12 cellular contexts compared by ENCODE assay signal in genomic region chr22:36409067-36409466, GRCh38. TPM values are rescaled to one million over a fixed set of nuclear protein-coding genes. Genes with fewer than 3 reads are reported as not detected.
A peak's percentile ranks its signal among the peaks of the same experiment; 100 is the strongest.
DNase-seq lines count a peak whose midpoint lies in the region; ATAC-seq and TF ChIP-seq lines count a peak whose summit lies in the region.
"Had no signal": no experiment of that assay in that cellular context is flagged by ENCODE, and none has a peak within 500 bp of the region (broad histone marks: within the 10 kb centered on the region; RNA-seq: fewer than 3 reads in every experiment).

No MANE protein-coding gene starts in this region.

- H2BK120ac ChIP-seq in mesendoderm (ENCODE audit: low read depth, low read length): no peak overlapping the region

- H3K18ac ChIP-seq in mesendoderm (ENCODE audit: low read length): no peak overlapping the region

- H3K56ac ChIP-seq in mesendoderm (ENCODE audit: low read length): peak overlapping the region; percentile 50

- no peaks in the 10 kb centered on the region for H3K36me3 Mint-ChIP-seq in activated B cell treated with CpG ODN at 0.5 μM for 24 hours (ENCODE audit: low read depth)

- no peak overlapping the region for H3K4ac ChIP-seq in mesendoderm (ENCODE audit: low read depth, low read length)

- no peak overlapping the region for H4K5ac ChIP-seq in mesendoderm (ENCODE audit: low read length)

- no peaks in the 10 kb centered on the region for H3K79me2 ChIP-seq in mesendoderm (ENCODE audit: control insufficient read depth, insufficient read depth, low read length)

- no peak for DNase-seq in Right ventricle myocardium superior
- no peak for DNase-seq in right atrium auricular region (ENCODE audit: low spot score)
- DNase-seq in activated B cell treated with CpG ODN at 0.5 μM for 24 hours: no peak
- DNase-seq in mesendoderm: no peak
- no peak for DNase-seq in foreskin fibroblast
- DNase-seq in esophagus squamous epithelium (lab: John Stamatoyannopoulos, UW): no peak
- DNase-seq in stimulated activated CD4-positive, alpha-beta T cell treated with anti-CD3 and anti-CD28 coated beads, Interleukin-2, amount 100 ng/mL, for 48 hours: no peak
- DNase-seq: gastrocnemius medialis, NCI-H526, SW 1271 had no signal

- H3K23ac ChIP-seq in mesendoderm (ENCODE audit: low read length): no peak overlapping the region

- H3K4me1 Mint-ChIP-seq in activated B cell treated with CpG ODN at 0.5 μM for 24 hours: peaks cover 71% of the 10 kb centered on the region

- no peaks in the 10 kb centered on the region for H3K27me3 Mint-ChIP-seq in activated B cell treated with CpG ODN at 0.5 μM for 24 hours

- H3K27ac Mint-ChIP-seq in activated B cell treated with CpG ODN at 0.5 μM for 24 hours: peak overlapping the region; percentile 82

- H3K27ac ChIP-seq in right atrium auricular region (peak overlapping the region in 1 of 2 donors; percentile 83), mesendoderm (ENCODE audit: low read depth, low read length) (no peak overlapping the region), thymus (ENCODE audit: low read depth) (peak overlapping the region; percentile 31), esophagus squamous epithelium (peak overlapping the region in 2 of 4 donors; percentile 87 to 93)

- no peaks in the 10 kb centered on the region for H3K9me3 Mint-ChIP-seq in activated B cell treated with CpG ODN at 0.5 μM for 24 hours

- no CpG with 5 or more reads among the region's 2 CpGs for WGBS in mesendoderm (ENCODE audit: extremely low coverage, insufficient coverage, low lambda C conversion rate)
- WGBS in thymus: 93% methylated on average over 2 of the region's 2 CpGs
- 64 to 68% methylated on average over 2 of the region's 2 CpGs for WGBS in esophagus squamous epithelium, 2 donors

- H2BK15ac ChIP-seq in mesendoderm (replicated peaks; ENCODE audit: low read depth): no peak overlapping the region

- H3K9me3 ChIP-seq in right atrium auricular region: no peaks in the 10 kb centered on the region
- no peaks in the 10 kb centered on the region for H3K9me3 ChIP-seq in thymus (ENCODE audit: control insufficient read depth)
- no peaks in the 10 kb centered on the region for H3K9me3 ChIP-seq in esophagus squamous epithelium
- H3K9me3 ChIP-seq: gastrocnemius medialis, tibial nerve had no signal

- ATAC-seq in Right ventricle myocardium superior (ENCODE audit: poor library complexity) (peak; percentile 8), activated B cell treated with CpG ODN at 0.5 μM for 24 hours (ENCODE audit: low read depth) (no peak)

- H3K4me1 ChIP-seq in right atrium auricular region: peaks cover 0 to 17% of the 10 kb centered on the region in 2 donors
- H3K4me1 ChIP-seq in mesendoderm (ENCODE audit: control insufficient read depth, low read depth, low read length): peaks cover 3% of the 10 kb centered on the region
- H3K4me1 ChIP-seq in thymus (ENCODE audit: control insufficient read depth, insufficient read depth, low read length): peaks cover 44% of the 10 kb centered on the region
- H3K4me1 ChIP-seq in esophagus squamous epithelium: peaks cover 11 to 41% (median 11%) of the 10 kb centered on the region in 3 donors

- no peaks in the 10 kb centered on the region for H3K27me3 ChIP-seq in right atrium auricular region
- no peaks in the 10 kb centered on the region for H3K27me3 ChIP-seq in mesendoderm (ENCODE audit: insufficient read depth, low read length, poor library complexity)
- no peaks in the 10 kb centered on the region for H3K27me3 ChIP-seq in thymus (ENCODE audit: control insufficient read depth, insufficient read depth)
- no peaks in the 10 kb centered on the region for H3K27me3 ChIP-seq in esophagus squamous epithelium
- H3K27me3 ChIP-seq: gastrocnemius medialis, tibial nerve had no signal

- no peak for TF ChIP-seq POLR2A in esophagus squamous epithelium (IDR thresholded peaks at IDR 0.05)

- CTCF ChIA-PET in activated B cell treated with CpG ODN at 0.5 μM for 24 hours (lab: Charles Lee): interaction anchor here (1.3 kb wide), 1 partner anchor 62 kb away, joined by 4 read pairs; no protein-coding TSS in a partner anchor

- no peak overlapping the region for H3K4me2 ChIP-seq in mesendoderm (ENCODE audit: low read length)

- H3K79me1 ChIP-seq in mesendoderm (ENCODE audit: low read length): no peaks in the 10 kb centered on the region

- intact Hi-C loops in Right ventricle myocardium superior (cut with DNase I) (no loop called here), activated B cell treated with CpG ODN at 0.5 μM for 24 hours (cut with micrococcal nuclease) (no loop called here), esophagus squamous epithelium (cut with DNase I) (no loop called here)

- TF ChIP-seq CTCF in right atrium auricular region (IDR thresholded peaks at IDR 0.05): no peak
- TF ChIP-seq CTCF in activated B cell treated with CpG ODN at 0.5 μM for 24 hours (IDR thresholded peaks at IDR 0.05): no peak
- TF ChIP-seq CTCF in foreskin fibroblast (IDR thresholded peaks at IDR 0.05; ENCODE audit: low read depth, low read length): no peak
- no peak for TF ChIP-seq CTCF in esophagus squamous epithelium (IDR thresholded peaks at IDR 0.05)

- H3K36me3 ChIP-seq in right atrium auricular region (no peaks in the 10 kb centered on the region), mesendoderm (ENCODE audit: control insufficient read depth, insufficient read depth, low read length) (no peaks in the 10 kb centered on the region), thymus (ENCODE audit: control insufficient read depth, insufficient read depth) (no peaks in the 10 kb centered on the region), esophagus squamous epithelium (no peaks in the 10 kb centered on the region)
- H3K36me3 ChIP-seq: gastrocnemius medialis, tibial nerve had no signal

- H2BK5ac ChIP-seq in mesendoderm (ENCODE audit: low read length): no peak overlapping the region

- H3K4me3 Mint-ChIP-seq in activated B cell treated with CpG ODN at 0.5 μM for 24 hours: peak overlapping the region; percentile 26

- no peak overlapping the region for H3K4me3 ChIP-seq in right atrium auricular region
- no peak overlapping the region for H3K4me3 ChIP-seq in mesendoderm (ENCODE audit: low read length)
- H3K4me3 ChIP-seq in thymus (ENCODE audit: low read length): no peak overlapping the region
- H3K4me3 ChIP-seq in foreskin fibroblast (ENCODE audit: low read depth in 1 of 2, low read length in 2 of 2): no peak overlapping the region
- H3K4me3 ChIP-seq in esophagus squamous epithelium: no peak overlapping the region

- H3K9ac ChIP-seq in mesendoderm (ENCODE audit: low read length): no peak overlapping the region

- H2AK5ac ChIP-seq in mesendoderm (ENCODE audit: low read length): peak overlapping the region; percentile 85

- no peak overlapping the region for H4K8ac ChIP-seq in mesendoderm (ENCODE audit: low read depth, low read length)

- POLR2A ChIA-PET in activated B cell treated with CpG ODN at 0.5 μM for 24 hours (lab: Charles Lee): interaction anchor here (1.9 to 2.0 kb wide), 2 partner anchors 14 to 22 kb away, joined by 6 to 20 read pairs; partner anchors contain the start of gene MYH9

RNA-seq across cellular contexts. Expression of gene MYH9, which starts 21.3 kb away (rescaled TPM):
- 138 TPM for total RNA-seq in Right ventricle myocardium superior
- total RNA-seq in right atrium auricular region: 100 to 1,000 TPM; 125 to 229 TPM
- 714 and 755 TPM in 2 replicates for total RNA-seq in activated B cell treated with CpG ODN at 0.5 μM for 24 hours
- 110 TPM for polyA plus RNA-seq in mesendoderm (2013, experiment 1 of 2)
- polyA plus RNA-seq in mesendoderm (2013, experiment 2 of 2): 111 TPM
- polyA plus RNA-seq in thymus: 155 TPM
- 100 to 1,000 TPM; 216 to 339 (median 246) TPM for total RNA-seq in esophagus squamous epithelium
